In genomic region chr20:40943591-40943990, GRCh38 we compare ENCODE assay signal across 1 cellular context.
TF ChIP-seq lines count a peak whose summit lies in the region.

No MANE protein-coding gene starts in this region.

TF ChIP-seq in GM23338, 12 proteins besides CTCF, POLR2A, EP300 and RAD21 (continued from another document):
- no peak for TF ChIP-seq STAT1 (IDR thresholded peaks at IDR 0.05; ENCODE audit: unreplicated experiment)
